ENCODE assay signal across 8 cellular contexts in genomic region chr20:59933849-59934585, GRCh38. TPM values are rescaled to one million over a fixed set of nuclear protein-coding genes. Genes with fewer than 3 reads are reported as not detected.
A peak's percentile ranks its signal among the peaks of the same experiment; 100 is the strongest.
DNase-seq lines count a peak whose midpoint lies in the region; ATAC-seq and TF ChIP-seq lines count a peak whose summit lies in the region.

No MANE protein-coding gene starts in this region.

- POLR2A ChIA-PET in activated CD4-positive, alpha-beta T cell treated with anti-CD3 and anti-CD28 coated beads, Interleukin-2, amount 10 ng/mL, durations not matched to agents 7 days and 5 days (lab: Charles Lee): no interaction called here

- TF ChIP-seq CTCF in GM12875 (IDR thresholded peaks at IDR 0.05; ENCODE audit: borderline replicate concordance, insufficient read depth, low read depth, low read length) (peak; percentile 97), coronary artery (IDR thresholded peaks at IDR 0.05) (peak; percentile 97)

- peaks cover 3% of the 10 kb centered on the region for H3K27me3 Mint-ChIP-seq in activated CD4-positive, alpha-beta T cell treated with anti-CD3 and anti-CD28 coated beads, Interleukin-2, amount 10 ng/mL, durations not matched to agents 7 days and 5 days

- ATAC-seq in HG02610 (IDR thresholded peaks at IDR 0.05; ENCODE audit: unreplicated experiment) (peak; percentile 84), left lobe of liver (peak; percentile 91)

- DNase-seq in NCI-H2029 treated with DMSO at 0.1 percent for 48 hours (lab: John Stamatoyannopoulos, UW): peak; percentile 26
- DNase-seq in activated CD4-positive, alpha-beta T cell treated with anti-CD3 and anti-CD28 coated beads, Interleukin-2, amount 10 ng/mL, durations not matched to agents 7 days and 5 days: peak; percentile 75
- peak; percentile 84 for DNase-seq in coronary artery (ENCODE audit: low spot score)
- DNase-seq in left lobe of liver (ENCODE audit: low spot score): peak; percentile 64
- peak; percentile 75 for DNase-seq in stimulated activated CD4-positive, alpha-beta T cell treated with anti-CD3 and anti-CD28 coated beads, Interleukin-1b, Interleukin-23, amount 100 ng/mL, for 48 hours
- DNase-seq in NCI-H1105 treated with DMSO at 0.1 percent for 48 hours (lab: John Stamatoyannopoulos, UW): no peak

- peaks cover 40% of the 10 kb centered on the region for H3K4me1 Mint-ChIP-seq in activated CD4-positive, alpha-beta T cell treated with anti-CD3 and anti-CD28 coated beads, Interleukin-2, amount 10 ng/mL, durations not matched to agents 7 days and 5 days

- H3K4me3 Mint-ChIP-seq in activated CD4-positive, alpha-beta T cell treated with anti-CD3 and anti-CD28 coated beads, Interleukin-2, amount 10 ng/mL, durations not matched to agents 7 days and 5 days: peak overlapping the region; percentile 71

- peaks cover 11% of the 10 kb centered on the region for H3K36me3 Mint-ChIP-seq in activated CD4-positive, alpha-beta T cell treated with anti-CD3 and anti-CD28 coated beads, Interleukin-2, amount 10 ng/mL, durations not matched to agents 7 days and 5 days (ENCODE audit: low read depth)

- H3K9me3 Mint-ChIP-seq in activated CD4-positive, alpha-beta T cell treated with anti-CD3 and anti-CD28 coated beads, Interleukin-2, amount 10 ng/mL, durations not matched to agents 7 days and 5 days: no peaks in the 10 kb centered on the region

- H3K27ac Mint-ChIP-seq in activated CD4-positive, alpha-beta T cell treated with anti-CD3 and anti-CD28 coated beads, Interleukin-2, amount 10 ng/mL, durations not matched to agents 7 days and 5 days: peak overlapping the region; percentile 80

- CTCF ChIA-PET in activated CD4-positive, alpha-beta T cell treated with anti-CD3 and anti-CD28 coated beads, Interleukin-2, amount 10 ng/mL, durations not matched to agents 7 days and 5 days (lab: Charles Lee): interaction anchor here (0.6 to 2.1 kb wide), 10 partner anchors 8 to 67 kb away, joined by 3 to 9 read pairs (median 5); no protein-coding TSS in a partner anchor

- H3K27ac ChIP-seq in coronary artery: peak overlapping the region; percentile 34 to 76

- H3K4me3 ChIP-seq in GM12875 (ENCODE audit: low read depth, low read length) (peak overlapping the region; percentile 38), coronary artery (peak overlapping the region; percentile 74)

RNA-seq across cellular contexts. Expression of gene SYCP2, which starts 0.6 kb away (rescaled TPM):
- total RNA-seq in activated CD4-positive, alpha-beta T cell treated with anti-CD3 and anti-CD28 coated beads, Interleukin-2, amount 10 ng/mL, durations not matched to agents 7 days and 5 days: 1 to 10 TPM; 7.6 to 9.1 TPM
- 0.35 TPM for total RNA-seq in left lobe of liver

RNA-seq across cellular contexts. Expression of gene PPP1R3D, which starts 6.1 kb away (rescaled TPM):
- 1 to 10 TPM; 7.0 to 7.5 TPM for total RNA-seq in activated CD4-positive, alpha-beta T cell treated with anti-CD3 and anti-CD28 coated beads, Interleukin-2, amount 10 ng/mL, durations not matched to agents 7 days and 5 days
- 0.78 TPM for total RNA-seq in left lobe of liver

RNA-seq across cellular contexts. Expression of gene FAM217B, which starts 6.2 kb away (rescaled TPM):
- 10 to 100 TPM; 33.7 to 40.6 TPM for total RNA-seq in activated CD4-positive, alpha-beta T cell treated with anti-CD3 and anti-CD28 coated beads, Interleukin-2, amount 10 ng/mL, durations not matched to agents 7 days and 5 days
- 2.2 TPM for total RNA-seq in left lobe of liver

RNA-seq across cellular contexts. Expression of gene CDH26, which starts 24.2 kb away (rescaled TPM):
- total RNA-seq in activated CD4-positive, alpha-beta T cell treated with anti-CD3 and anti-CD28 coated beads, Interleukin-2, amount 10 ng/mL, durations not matched to agents 7 days and 5 days: under 1 TPM; 0.40 to 0.47 TPM
- 0.38 TPM for total RNA-seq in left lobe of liver

Comparison
In these comparisons a context has a peak if more than half of its experiments do, and no peak if none do; other contexts are left out.
1. RNA of gene FAM217B, which starts 6.2 kb away (total RNA-seq): 33.7 to 40.6 TPM in activated CD4-positive, alpha-beta T cell treated with anti-CD3 and anti-CD28 coated beads, Interleukin-2, amount 10 ng/mL, durations not matched to agents 7 days and 5 days; 2.2 TPM in left lobe of liver (single experiment); every median in the first group is over 10 times any median in the second.